6 cellular contexts compared by ENCODE assay signal in the genomic region with DNA sequence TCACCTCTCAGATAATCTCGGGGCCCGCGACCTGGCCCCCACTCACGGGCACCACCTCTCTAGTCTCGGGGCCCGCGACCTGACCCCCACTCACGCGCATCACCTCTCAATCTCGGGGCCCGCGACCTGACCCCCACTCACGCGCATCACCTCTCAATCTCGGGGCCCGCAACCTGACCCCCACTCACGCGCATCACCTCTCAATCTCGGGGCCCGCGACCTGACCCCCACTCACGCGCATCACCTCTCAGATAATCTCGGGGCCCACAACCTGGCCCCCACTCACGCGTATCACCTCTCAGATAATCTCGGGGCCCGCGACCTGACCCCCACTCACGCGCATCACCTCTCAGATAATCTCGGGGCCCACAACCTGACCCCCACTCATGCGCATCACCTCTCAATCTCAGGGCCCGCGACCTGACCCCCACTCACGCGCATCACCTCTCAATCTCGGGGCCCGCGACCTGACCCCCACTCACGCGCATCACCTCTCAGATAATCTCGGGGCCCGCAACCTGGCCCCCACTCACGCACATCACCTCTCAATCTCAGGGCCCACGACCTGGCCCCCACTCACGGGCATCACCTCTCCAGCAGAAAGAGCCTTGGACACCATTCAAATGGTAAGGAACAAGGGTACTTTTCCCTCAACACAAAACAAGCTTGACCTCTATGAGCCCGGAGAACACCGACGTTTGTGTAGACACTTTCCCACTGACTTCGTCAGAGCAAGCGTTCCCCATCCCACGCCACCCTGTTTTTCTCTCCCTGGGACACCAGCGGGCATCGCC.
A peak's percentile ranks its signal among the peaks of the same experiment; 100 is the strongest.
DNase-seq lines count a peak whose midpoint lies in the region; ATAC-seq and TF ChIP-seq lines count a peak whose summit lies in the region.
"Not testable (repeated sequence)": the region's sequence is repeated elsewhere in the genome, so short reads cannot be mapped to it uniquely, and the experiment has no call there.

No MANE protein-coding gene starts in this region.

- H3K4me1 ChIP-seq in endodermal cell (ENCODE audit: control insufficient read depth, insufficient read depth, low read length); neural progenitor cell; upper lobe of right lung: not testable (repeated sequence)

- H3K4me2 ChIP-seq in neural progenitor cell = not testable (repeated sequence)

- intact Hi-C loops in upper lobe of right lung (cut with DNase I) = not testable (repeated sequence)

- not testable (repeated sequence) for H3K9me3 Mint-ChIP-seq in WTC11, endodermal cell, neural progenitor cell

- TF ChIP-seq CTCF in WTC11 (IDR thresholded peaks at IDR 0.05); endodermal cell (conservative IDR thresholded peaks at IDR 0.05); neural progenitor cell (IDR thresholded peaks at IDR 0.05); upper lobe of right lung (IDR thresholded peaks at IDR 0.05): not testable (repeated sequence)

- H3K4me3 ChIP-seq in H7 (ENCODE audit: insufficient read depth, low read depth, low read length); endodermal cell (ENCODE audit: low read length); neural progenitor cell; upper lobe of right lung: not testable (repeated sequence)

- not testable (repeated sequence) for H3K27ac ChIP-seq in endodermal cell (ENCODE audit: low read depth, low read length); neural progenitor cell; upper lobe of right lung

- not testable (repeated sequence) for H3K36me3 Mint-ChIP-seq in WTC11; endodermal cell (ENCODE audit: low read depth); neural progenitor cell

- peaks cover 79% of the 10 kb centered on the region for H3K79me2 ChIP-seq in neural progenitor cell (ENCODE audit: low read depth)

- peaks cover 70% of the 10 kb centered on the region for H4K20me1 ChIP-seq in neural progenitor cell (ENCODE audit: low read depth)

- WGBS in endodermal cell (ENCODE audit: insufficient coverage in 1 of 2, insufficient read length in 1 of 2), 2 experiments = 95 to 99% methylated on average over 12 to 55 of the region's 55 CpGs

- not testable (repeated sequence) for H2AFZ ChIP-seq in neural progenitor cell (replicated peaks)

- DNase-seq in H7 (peak; percentile 26), mesenteric fat pad (ENCODE audit: low spot score) (peak; percentile 60), upper lobe of right lung (peak; percentile 22)
- not testable (repeated sequence) for DNase-seq in WTC11 (ENCODE audit: low spot score); endodermal cell; neural progenitor cell (ENCODE audit: low spot score)

- H3K27ac Mint-ChIP-seq in WTC11 (peak overlapping the region; percentile 2; the same call in 1 of the 2 replicates), endodermal cell (peak overlapping the region; percentile 72), neural progenitor cell (peak overlapping the region; percentile 9)

- peaks cover 21% of the 10 kb centered on the region for H3F3A ChIP-seq in neural progenitor cell (ENCODE audit: low read depth)

- not testable (repeated sequence) for H3K9me3 ChIP-seq in endodermal cell (ENCODE audit: control insufficient read depth, low read length); neural progenitor cell (ENCODE audit: low read depth); upper lobe of right lung

- H3K4me1 Mint-ChIP-seq in WTC11 (peaks cover 12% of the 10 kb centered on the region), neural progenitor cell (peaks cover 32% of the 10 kb centered on the region)
- not testable (repeated sequence) for H3K4me1 Mint-ChIP-seq in endodermal cell

- H3K27me3 ChIP-seq in H7 (ENCODE audit: control insufficient read depth, insufficient read depth, low read length); endodermal cell (ENCODE audit: control insufficient read depth, insufficient read depth, low read length, poor library complexity, severe bottlenecking); neural progenitor cell; upper lobe of right lung: not testable (repeated sequence)

- not testable (repeated sequence) for H3K9ac ChIP-seq in endodermal cell (ENCODE audit: extremely low read depth, low read length, poor library complexity, severe bottlenecking); neural progenitor cell

- H3K36me3 ChIP-seq in H7 (replicated peaks; ENCODE audit: control insufficient read depth, insufficient read depth, low read length); endodermal cell (ENCODE audit: control insufficient read depth, insufficient read depth, low read length); neural progenitor cell; upper lobe of right lung: not testable (repeated sequence)

- not testable (repeated sequence) for ATAC-seq in WTC11, upper lobe of right lung

- not testable (repeated sequence) for H3K4me3 Mint-ChIP-seq in WTC11, endodermal cell, neural progenitor cell

- H3K27me3 Mint-ChIP-seq in WTC11 (ENCODE audit: low read depth); endodermal cell (ENCODE audit: insufficient read depth); neural progenitor cell (ENCODE audit: insufficient read depth, low read depth): not testable (repeated sequence)

- CTCF ChIA-PET in WTC11 (lab: Charles Lee) = interaction anchor here (1.0 to 1.5 kb wide), 3 partner anchors 18 to 176 kb away, joined by 3 to 5 read pairs (median 3); no protein-coding TSS in a partner anchor

- POLR2A ChIA-PET in WTC11 (lab: Charles Lee) = not testable (repeated sequence)

Comparison
In these comparisons a context has a peak if more than half of its experiments do, and no peak if none do; other contexts are left out.
1. H3K27ac Mint-ChIP-seq: peak in every context shown above with its lines; median percentile 72 in endodermal cell; 9 in neural progenitor cell; 2 in WTC11.